In the genomic region with DNA sequence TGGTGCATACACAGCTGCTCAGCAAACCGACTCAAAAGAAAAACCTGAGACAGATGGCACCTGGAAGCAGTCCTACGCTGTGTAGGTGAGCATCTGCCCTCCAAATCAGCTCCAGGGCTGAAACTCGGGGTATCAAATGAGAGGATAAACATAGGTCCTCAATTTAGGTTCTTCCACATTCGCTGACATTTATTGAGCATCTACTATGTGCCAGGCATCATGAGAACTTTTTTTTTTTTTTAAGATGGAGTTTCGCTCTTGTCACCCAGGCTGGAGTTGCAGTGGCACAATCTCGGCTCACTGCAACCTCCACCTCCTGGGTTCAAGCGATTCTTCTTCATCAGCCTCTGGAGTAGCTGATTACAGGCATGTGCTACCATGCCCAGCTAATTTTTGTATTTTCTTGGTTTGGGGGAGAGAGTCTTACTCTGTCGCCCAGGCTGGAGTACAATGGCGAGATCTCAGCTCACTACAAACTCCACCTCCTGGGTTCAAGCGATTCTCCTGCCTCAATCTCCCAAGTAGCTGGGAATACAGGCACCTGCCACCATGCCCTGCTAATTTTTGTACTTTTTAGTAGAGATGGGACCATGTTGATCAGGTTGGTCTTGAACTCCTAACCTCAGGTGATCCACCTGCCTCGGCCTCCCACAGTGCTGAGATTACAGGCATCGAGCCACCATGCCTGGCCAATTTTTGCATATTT, we compare ENCODE assay signal across 18 cellular contexts. TPM values are rescaled to one million over a fixed set of nuclear protein-coding genes. Genes with fewer than 3 reads are reported as not detected.
DNase-seq lines count a peak whose midpoint lies in the region; ATAC-seq and TF ChIP-seq lines count a peak whose summit lies in the region.
"Had no signal": no experiment of that assay in that cellular context is flagged by ENCODE, and none has a peak within 500 bp of the region (broad histone marks: within the 10 kb centered on the region; RNA-seq: fewer than 3 reads in every experiment).

No MANE protein-coding gene starts in this region.

- POLR2A ChIA-PET in RWPE1 (lab: Yijun Ruan, JAX; ENCODE audit: low non-redundant PET): no interaction called here

- H3K4me2 ChIP-seq in Karpas-422 (ENCODE audit: low read depth, low read length, poor library complexity, severe bottlenecking): peak overlapping the region; percentile 76

- no peak overlapping the region for H3K4me3 Mint-ChIP-seq in stimulated activated memory B cell treated with anti-CD40 and anti-IgM and Interleukin-4, amounts not matched to agents 10 μg/mL and 1 μg/mL and 100 μg/mL, for 72 hours
- H3K4me3 Mint-ChIP-seq in Calu3 (ENCODE audit: low read depth, unreplicated experiment): no peak overlapping the region
- H3K4me3 Mint-ChIP-seq: CD14-positive monocyte; T-helper 1 cell treated with Interleukin-12 subunit alpha and Interleukin-12 subunit beta and Interleukin-4 antibody, amounts not matched to agents 30 μg/mL and 1 μg/mL, for 36 hours had no signal

- H3K27ac Mint-ChIP-seq in stimulated activated memory B cell treated with anti-CD40 and anti-IgM and Interleukin-4, amounts not matched to agents 10 μg/mL and 1 μg/mL and 100 μg/mL, for 72 hours: peak overlapping the region; percentile 88
- no peak overlapping the region for H3K27ac Mint-ChIP-seq in Calu3 (ENCODE audit: unreplicated experiment)
- H3K27ac Mint-ChIP-seq: T-helper 1 cell treated with Interleukin-12 subunit alpha and Interleukin-12 subunit beta and Interleukin-4 antibody, amounts not matched to agents 30 μg/mL and 1 μg/mL, for 36 hours had no signal

- H3K4me3 ChIP-seq in Karpas-422 (ENCODE audit: low read length) (peak overlapping the region; percentile 25; the same call in 1 of the 2 replicates), SJCRH30 (no peak overlapping the region)

- H3K36me3 ChIP-seq in Karpas-422 (ENCODE audit: insufficient read depth, low read length) (peaks cover 16% of the 10 kb centered on the region), SJCRH30 (peaks cover 13% of the 10 kb centered on the region)

- H3K9me2 ChIP-seq in Karpas-422 (replicated peaks; ENCODE audit: insufficient read depth, low read length): no peaks in the 10 kb centered on the region

- no peaks in the 10 kb centered on the region for H3K9me3 Mint-ChIP-seq in stimulated activated memory B cell treated with anti-CD40 and anti-IgM and Interleukin-4, amounts not matched to agents 10 μg/mL and 1 μg/mL and 100 μg/mL, for 72 hours
- no peaks in the 10 kb centered on the region for H3K9me3 Mint-ChIP-seq in Calu3 (ENCODE audit: low read depth, unreplicated experiment)
- H3K9me3 Mint-ChIP-seq: CD14-positive monocyte; T-helper 1 cell treated with Interleukin-12 subunit alpha and Interleukin-12 subunit beta and Interleukin-4 antibody, amounts not matched to agents 30 μg/mL and 1 μg/mL, for 36 hours had no signal

- no TSS peak for BruUV-seq in Calu3 (replicated peaks; lab: Mats Ljungman, UMichigan)

- ATAC-seq in GM18907 (IDR thresholded peaks at IDR 0.05; ENCODE audit: unreplicated experiment) (peak; percentile 3), HG03565 (IDR thresholded peaks at IDR 0.05; ENCODE audit: unreplicated experiment) (no peak)
- ATAC-seq in stimulated activated memory B cell treated with anti-CD40 and anti-IgM and Interleukin-4, amounts not matched to agents 10 μg/mL and 1 μg/mL and 100 μg/mL, for 72 hours: no peak
- ATAC-seq: PC-3 had no signal

- H3K27me3 ChIP-seq in Karpas-422 (ENCODE audit: low read length) (no peaks in the 10 kb centered on the region), SJCRH30 (no peaks in the 10 kb centered on the region)

- CTCF ChIA-PET in RWPE1 (lab: Yijun Ruan, JAX) (interaction anchor here (3.1 to 3.4 kb wide), 2 partner anchors 12 to 14 kb away, joined by 10 to 11 read pairs; a partner anchor contains a TSS), Calu3 (lab: Charles Lee) (interaction anchor here (0.6 to 0.9 kb wide), 2 partner anchors 10 to 13 kb away, joined by 3 read pairs; a partner anchor contains a TSS)

- intact Hi-C loops in Calu3 (cut with micrococcal nuclease; ENCODE audit: unreplicated experiment): no loop called here

- peaks cover 2% of the 10 kb centered on the region for H3K79me2 ChIP-seq in Karpas-422 (ENCODE audit: low read length)

- no peak overlapping the region for H3K9ac ChIP-seq in Karpas-422 (ENCODE audit: low read length)

- peaks cover 44% of the 10 kb centered on the region for H3K36me3 Mint-ChIP-seq in stimulated activated memory B cell treated with anti-CD40 and anti-IgM and Interleukin-4, amounts not matched to agents 10 μg/mL and 1 μg/mL and 100 μg/mL, for 72 hours
- H3K36me3 Mint-ChIP-seq in Calu3 (ENCODE audit: insufficient read depth, unreplicated experiment): peaks cover 56% of the 10 kb centered on the region

- peaks cover 33% of the 10 kb centered on the region for H3K4me1 ChIP-seq in Karpas-422 (ENCODE audit: low read length)
- no peaks in the 10 kb centered on the region for H3K4me1 ChIP-seq in SJCRH30

- H2AFZ ChIP-seq in Karpas-422 (ENCODE audit: low read length): no peak overlapping the region

- H4K20me1 ChIP-seq in Karpas-422 (ENCODE audit: insufficient read depth, low read depth, low read length): no peaks in the 10 kb centered on the region

- DNase-seq in Karpas-422: no peak
- no peak for DNase-seq in RWPE1 (ENCODE audit: low spot score)
- no peak for DNase-seq in Calu3
- DNase-seq in activated effector memory CD4-positive, alpha-beta T cell treated with anti-CD3 and anti-CD28 coated beads, Interleukin-2, amount 50 U/mL, for 16 hours: no peak
- DNase-seq in SJCRH30: no peak
- DNase-seq: ACHN, GF-D8, H7, NCI-H1417 treated with DMSO at 0.1 percent for 48 hours, NCI-H1930, NCI-H446 treated with DMSO at 0.1 percent for 48 hours, NCI-H69, PC-3 had no signal

- H3K27ac ChIP-seq in Karpas-422 (ENCODE audit: low read length): peak overlapping the region; percentile 100
- H3K27ac ChIP-seq in RWPE1: peak overlapping the region; percentile 42
- no peak overlapping the region for H3K27ac ChIP-seq in SJCRH30

- H3K9me3 ChIP-seq in Karpas-422 (ENCODE audit: low read length): no peaks in the 10 kb centered on the region
- no peaks in the 10 kb centered on the region for H3K9me3 ChIP-seq in SJCRH30 (replicated peaks)

- H3K27me3 Mint-ChIP-seq in stimulated activated memory B cell treated with anti-CD40 and anti-IgM and Interleukin-4, amounts not matched to agents 10 μg/mL and 1 μg/mL and 100 μg/mL, for 72 hours: no peaks in the 10 kb centered on the region
- no peaks in the 10 kb centered on the region for H3K27me3 Mint-ChIP-seq in Calu3 (ENCODE audit: unreplicated experiment)

- TF ChIP-seq CTCF in RWPE1 (conservative IDR thresholded peaks at IDR 0.05; ENCODE audit: low read depth) (no peak), Calu3 (IDR thresholded peaks at IDR 0.05; ENCODE audit: unreplicated experiment) (no peak)

- H3K4me1 Mint-ChIP-seq in stimulated activated memory B cell treated with anti-CD40 and anti-IgM and Interleukin-4, amounts not matched to agents 10 μg/mL and 1 μg/mL and 100 μg/mL, for 72 hours: peaks cover 42% of the 10 kb centered on the region
- no peaks in the 10 kb centered on the region for H3K4me1 Mint-ChIP-seq in Calu3 (ENCODE audit: low read depth, unreplicated experiment)
- H3K4me1 Mint-ChIP-seq: CD14-positive monocyte had no signal

RNA-seq across cellular contexts. Expression of a gene that starts 13.4 kb away (rescaled TPM):
- 21.4 and 30.3 TPM in 2 replicates for total RNA-seq in Karpas-422 (2014; rRNA removed; shearing (Covaris generic); ENCODE audit: low replicate concordance)
- total RNA-seq in Calu3 (2022): 20.4 and 20.7 TPM in 2 replicates
- 9.8 and 10.6 TPM in 2 replicates for total RNA-seq in SJCRH30 (2014; rRNA removed; shearing (Covaris generic))

RNA-seq across cellular contexts. Expression of a gene that starts 14.1 kb away (rescaled TPM):
- 540 and 645 TPM in 2 replicates for total RNA-seq in Karpas-422 (2014; rRNA removed; shearing (Covaris generic); ENCODE audit: low replicate concordance)
- total RNA-seq in Calu3 (2022): 603 and 663 TPM in 2 replicates
- 434 and 487 TPM in 2 replicates for total RNA-seq in SJCRH30 (2014; rRNA removed; shearing (Covaris generic))

RNA-seq across cellular contexts. Expression of a gene that starts 24.8 kb away (rescaled TPM):
- total RNA-seq in Karpas-422 (2014; rRNA removed; shearing (Covaris generic); ENCODE audit: low replicate concordance): 16.8 and 25.6 TPM in 2 replicates
- total RNA-seq in Calu3 (2022): 43.8 and 53.6 TPM in 2 replicates
- 9.3 and 10.8 TPM in 2 replicates for total RNA-seq in SJCRH30 (2014; rRNA removed; shearing (Covaris generic))

RNA-seq across cellular contexts. Expression of a gene that starts 27.4 kb away (rescaled TPM):
- not detected in 2 replicates for total RNA-seq in Karpas-422 (2014; rRNA removed; shearing (Covaris generic); ENCODE audit: low replicate concordance)
- not detected in 2 replicates for total RNA-seq in Calu3 (2022)
- total RNA-seq in SJCRH30 (2014; rRNA removed; shearing (Covaris generic)): 0.08 TPM in 1 of 2 replicates, not detected in the other
- total RNA-seq: H7, PC-3 had no signal

RNA-seq across cellular contexts. Expression of a gene that starts 37.8 kb away (rescaled TPM):
- total RNA-seq in Karpas-422 (2014; rRNA removed; shearing (Covaris generic); ENCODE audit: low replicate concordance): 3.9 and 6.1 TPM in 2 replicates
- total RNA-seq in Calu3 (2022): 6.9 TPM in 2 replicates
- 0.12 and 0.38 TPM in 2 replicates for total RNA-seq in SJCRH30 (2014; rRNA removed; shearing (Covaris generic))
- total RNA-seq: H7 had no signal
